In the genomic region with DNA sequence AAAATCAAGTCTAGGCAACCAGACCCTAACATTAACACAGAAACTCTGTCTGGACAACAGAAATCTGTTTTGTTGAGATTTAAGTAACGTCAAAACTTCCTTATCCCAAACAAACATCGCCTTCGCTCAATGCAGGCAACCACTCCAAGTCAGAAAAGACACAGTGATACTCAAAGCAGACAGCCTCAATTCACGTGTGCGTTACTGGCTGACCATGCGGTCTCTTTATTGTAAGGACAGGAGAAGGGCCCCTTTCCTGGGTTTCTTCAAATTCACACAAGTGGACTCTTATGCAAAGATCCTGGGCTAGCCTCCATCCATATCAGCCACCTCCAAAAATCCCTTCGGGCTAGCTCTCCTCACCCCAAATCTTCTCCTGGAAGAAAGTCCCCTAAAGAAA, we compare ENCODE assay signal across 1 cellular context.
TF ChIP-seq lines count a peak whose summit lies in the region.

No MANE protein-coding gene starts in this region.

TF ChIP-seq in GM23338, 12 proteins besides CTCF, POLR2A, EP300 and RAD21 (continued from another document):
- TF ChIP-seq, protein P1, sequence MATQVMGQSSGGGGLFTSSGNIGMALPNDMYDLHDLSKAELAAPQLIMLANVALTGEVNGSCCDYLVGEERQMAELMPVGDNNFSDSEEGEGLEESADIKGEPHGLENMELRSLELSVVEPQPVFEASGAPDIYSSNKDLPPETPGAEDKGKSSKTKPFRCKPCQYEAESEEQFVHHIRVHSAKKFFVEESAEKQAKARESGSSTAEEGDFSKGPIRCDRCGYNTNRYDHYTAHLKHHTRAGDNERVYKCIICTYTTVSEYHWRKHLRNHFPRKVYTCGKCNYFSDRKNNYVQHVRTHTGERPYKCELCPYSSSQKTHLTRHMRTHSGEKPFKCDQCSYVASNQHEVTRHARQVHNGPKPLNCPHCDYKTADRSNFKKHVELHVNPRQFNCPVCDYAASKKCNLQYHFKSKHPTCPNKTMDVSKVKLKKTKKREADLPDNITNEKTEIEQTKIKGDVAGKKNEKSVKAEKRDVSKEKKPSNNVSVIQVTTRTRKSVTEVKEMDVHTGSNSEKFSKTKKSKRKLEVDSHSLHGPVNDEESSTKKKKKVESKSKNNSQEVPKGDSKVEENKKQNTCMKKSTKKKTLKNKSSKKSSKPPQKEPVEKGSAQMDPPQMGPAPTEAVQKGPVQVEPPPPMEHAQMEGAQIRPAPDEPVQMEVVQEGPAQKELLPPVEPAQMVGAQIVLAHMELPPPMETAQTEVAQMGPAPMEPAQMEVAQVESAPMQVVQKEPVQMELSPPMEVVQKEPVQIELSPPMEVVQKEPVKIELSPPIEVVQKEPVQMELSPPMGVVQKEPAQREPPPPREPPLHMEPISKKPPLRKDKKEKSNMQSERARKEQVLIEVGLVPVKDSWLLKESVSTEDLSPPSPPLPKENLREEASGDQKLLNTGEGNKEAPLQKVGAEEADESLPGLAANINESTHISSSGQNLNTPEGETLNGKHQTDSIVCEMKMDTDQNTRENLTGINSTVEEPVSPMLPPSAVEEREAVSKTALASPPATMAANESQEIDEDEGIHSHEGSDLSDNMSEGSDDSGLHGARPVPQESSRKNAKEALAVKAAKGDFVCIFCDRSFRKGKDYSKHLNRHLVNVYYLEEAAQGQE (IDR thresholded peaks at IDR 0.05; ENCODE audit: unreplicated experiment) = no peak
- no peak for TF ChIP-seq EZH2 (IDR thresholded peaks at IDR 0.05; ENCODE audit: low read depth, unreplicated experiment)
- TF ChIP-seq ZNF114 (CRISPR knock-in tag; IDR thresholded peaks at IDR 0.05) = no peak
- TF ChIP-seq ZNF331 (CRISPR knock-in tag; IDR thresholded peaks at IDR 0.05; ENCODE audit: low read depth) = no peak
- TF ChIP-seq, protein P2, sequence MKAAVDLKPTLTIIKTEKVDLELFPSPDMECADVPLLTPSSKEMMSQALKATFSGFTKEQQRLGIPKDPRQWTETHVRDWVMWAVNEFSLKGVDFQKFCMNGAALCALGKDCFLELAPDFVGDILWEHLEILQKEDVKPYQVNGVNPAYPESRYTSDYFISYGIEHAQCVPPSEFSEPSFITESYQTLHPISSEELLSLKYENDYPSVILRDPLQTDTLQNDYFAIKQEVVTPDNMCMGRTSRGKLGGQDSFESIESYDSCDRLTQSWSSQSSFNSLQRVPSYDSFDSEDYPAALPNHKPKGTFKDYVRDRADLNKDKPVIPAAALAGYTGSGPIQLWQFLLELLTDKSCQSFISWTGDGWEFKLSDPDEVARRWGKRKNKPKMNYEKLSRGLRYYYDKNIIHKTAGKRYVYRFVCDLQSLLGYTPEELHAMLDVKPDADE (IDR thresholded peaks at IDR 0.05) = no peak
- no peak for TF ChIP-seq EZH2phosphoT487 (IDR thresholded peaks at IDR 0.05; ENCODE audit: unreplicated experiment)
- no peak for TF ChIP-seq NANOG (IDR thresholded peaks at IDR 0.05; ENCODE audit: borderline replicate concordance)
- no peak for TF ChIP-seq POLR2AphosphoS5 (IDR thresholded peaks at IDR 0.05; ENCODE audit: low read depth)
- TF ChIP-seq JUNB (IDR thresholded peaks at IDR 0.05; ENCODE audit: unreplicated experiment) = no peak
- TF ChIP-seq CREB1 (CRISPR knock-in tag; IDR thresholded peaks at IDR 0.05; ENCODE audit: low read depth) = no peak
